In the genomic region with DNA sequence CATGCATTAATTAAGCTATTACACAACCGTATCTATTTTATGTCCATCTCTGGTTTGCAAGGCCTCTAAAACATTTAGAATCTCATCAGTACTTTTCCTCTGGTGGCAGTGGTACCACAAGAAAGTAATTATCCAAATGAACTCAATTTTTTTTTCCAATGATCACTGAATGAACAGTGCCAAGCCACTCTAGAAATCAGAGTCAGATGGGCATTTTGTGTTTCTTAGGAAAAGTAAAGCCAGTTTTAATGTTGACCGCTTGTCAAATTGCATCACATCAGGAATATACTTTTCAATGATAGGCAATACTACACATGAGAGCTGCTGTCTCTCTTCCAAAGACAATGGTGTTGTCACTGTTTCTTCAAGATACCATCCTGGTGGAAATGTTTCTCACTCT, we compare ENCODE assay signal across 24 cellular contexts.
"Had no signal": no experiment of that assay in that cellular context is flagged by ENCODE, and none has a peak within 500 bp of the region (broad histone marks: within the 10 kb centered on the region; RNA-seq: fewer than 3 reads in every experiment).

No MANE protein-coding gene starts in this region.

- H2AFZ ChIP-seq: parathyroid adenoma had no signal

- H3K79me2 ChIP-seq: parathyroid adenoma had no signal

- H3K9me3 ChIP-seq: esophagus squamous epithelium, gastroesophageal sphincter, heart left ventricle, left lung, mucosa of descending colon, right atrium auricular region, stomach, tibial nerve, upper lobe of left lung had no signal

- H3K4me2 ChIP-seq: smooth muscle cell had no signal

- H3K9ac ChIP-seq: parathyroid adenoma had no signal

- H3K4me1 ChIP-seq: esophagus squamous epithelium, foreskin keratinocyte, left lung, parathyroid adenoma, right atrium auricular region, stomach, upper lobe of left lung had no signal

- DNase-seq: dermis blood vessel endothelial cell; effector memory CD8-positive, alpha-beta T cell; erythroblast; esophagus squamous epithelium; foreskin keratinocyte; heart left ventricle; hippocampal formation; left cardiac atrium; left lung; mesenchymal stem cell; mucosa of descending colon; naive B cell; stimulated activated CD4-positive, alpha-beta T cell treated with anti-CD3 and anti-CD28 coated beads, Interleukin-12 subunit alpha, Interleukin-12 subunit beta, amount 100 ng/mL, for 4 hours; stimulated activated CD4-positive, alpha-beta T cell treated with anti-CD3 and anti-CD28 coated beads, Interleukin-1b, Interleukin-23, amount 100 ng/mL, for 48 hours; stimulated activated CD4-positive, alpha-beta T cell treated with anti-CD3 and anti-CD28 coated beads, Interleukin-4, amount 100 ng/mL, for 1 hour; stimulated activated naive CD4-positive, alpha-beta T cell treated with Interleukin-2 at 50 U/mL for 16 hours; stomach; upper lobe of left lung had no signal

- H3K27ac ChIP-seq: esophagus squamous epithelium, foreskin keratinocyte, gastroesophageal sphincter, left lung, parathyroid adenoma, right atrium auricular region, stomach, tibial nerve, upper lobe of left lung had no signal

- H3K27me3 ChIP-seq: esophagus squamous epithelium, foreskin keratinocyte, gastroesophageal sphincter, heart left ventricle, left lung, right atrium auricular region, stomach, tibial nerve, upper lobe of left lung had no signal

- H3K36me3 ChIP-seq: esophagus squamous epithelium, gastroesophageal sphincter, heart left ventricle, left lung, right atrium auricular region, stomach, tibial nerve, upper lobe of left lung had no signal

- H3K4me3 ChIP-seq: coronary artery, esophagus squamous epithelium, gastroesophageal sphincter, heart left ventricle, left lung, mucosa of descending colon, right atrium auricular region, smooth muscle cell, stomach, tibial nerve, upper lobe of left lung had no signal
